In genomic region chr14:89507926-89508460, GRCh38 we compare ENCODE assay signal across 10 cellular contexts.
DNase-seq lines count a peak whose midpoint lies in the region; ATAC-seq, FAIRE-seq and TF ChIP-seq lines count a peak whose summit lies in the region.
"Had no signal": no experiment of that assay in that cellular context is flagged by ENCODE, and none has a peak within 500 bp of the region (broad histone marks: within the 10 kb centered on the region; RNA-seq: fewer than 3 reads in every experiment).

No MANE protein-coding gene starts in this region.

- no peak for TF ChIP-seq RAD21 in HepG2 (CRISPR knock-in tag; IDR thresholded peaks at IDR 0.05)

- BruUV-seq in HepG2 (replicated peaks; lab: Mats Ljungman, UMichigan) = no TSS peak

- H3K27ac ChIP-seq in BLaER1 (no peak overlapping the region), adrenal gland (peak overlapping the region in 3 of 5 donors; percentile 5 to 31 (median 10)), HepG2 (ENCODE audit: extremely low read length, insufficient read depth, low read length) (no peak overlapping the region), coronary artery (no peak overlapping the region)
- H3K27ac ChIP-seq: left ventricle myocardium inferior had no signal

- H3K27me3 ChIP-seq in BLaER1 (no peaks in the 10 kb centered on the region), adrenal gland (no peaks in the 10 kb centered on the region), HepG2 (ENCODE audit: control insufficient read depth in 1 of 2, insufficient read depth in 2 of 2, low read length in 2 of 2) (no peaks in the 10 kb centered on the region)

- TF ChIP-seq EP300 in HepG2 (IDR thresholded peaks at IDR 0.05; ENCODE audit: low read depth in 2 of 2, low read length in 2 of 2) (no peak), HepG2 (CRISPR knock-in tag; IDR thresholded peaks at IDR 0.05; ENCODE audit: borderline replicate concordance) (no peak)

- H3K9me3 ChIP-seq in BLaER1 (peaks cover 19% of the 10 kb centered on the region; the same call in 1 of the 2 replicates), adrenal gland (replicated peaks in 1 of 3) (no peaks in the 10 kb centered on the region), HepG2 (ENCODE audit: low read length) (no peaks in the 10 kb centered on the region)
- H3K9me3 ChIP-seq: left ventricle myocardium inferior had no signal

- peak; percentile 69 for DNase-seq in HS-5 (ENCODE audit: low read depth)
- no peak for DNase-seq in adrenal gland
- no peak for DNase-seq in HepG2 (ENCODE audit: low spot score)
- no peak for DNase-seq in coronary artery (ENCODE audit: low spot score)
- DNase-seq in DMS79 (lab: John Stamatoyannopoulos, UW) = no peak
- no peak for DNase-seq in AG08396 (ENCODE audit: low spot score)
- DNase-seq: left ventricle myocardium inferior, NCI-H2029 had no signal

- H3K4me1 ChIP-seq in BLaER1 (peaks cover 54% of the 10 kb centered on the region), adrenal gland (replicated peaks in 1 of 2) (peaks cover 8 to 23% of the 10 kb centered on the region in 2 donors), HepG2 (ENCODE audit: insufficient read depth, low read length) (peaks cover 26% of the 10 kb centered on the region)

- POLR2A ChIA-PET in HepG2 (lab: Yijun Ruan, JAX) = interaction anchor here (0.7 to 1.2 kb wide), 2 partner anchors 9 to 403 kb away, joined by 3 to 4 read pairs; no protein-coding TSS in a partner anchor

- TF ChIP-seq POLR2A in adrenal gland (IDR thresholded peaks at IDR 0.05) (no peak), HepG2 (IDR thresholded peaks at IDR 0.05; ENCODE audit: insufficient read depth in 1 of 2, low read depth in 2 of 2, low read length in 2 of 2) (no peak)

- H4K20me1 ChIP-seq in BLaER1 (peaks cover 33% of the 10 kb centered on the region), HepG2 (ENCODE audit: insufficient read depth, low read length) (no peaks in the 10 kb centered on the region)

- no peak overlapping the region for H2AFZ ChIP-seq in HepG2 (ENCODE audit: low read length)

- no peak for FAIRE-seq in HepG2 (lab: Jason Lieb, UNC)

- in situ Hi-C loops in HepG2 (cut with HindIII; ENCODE audit: extremely low pct_ligation_motif_present, low pct_unique_long_range_greater_than_20kb) = no loop called here

- intact Hi-C loops in adrenal gland (cut with DNase I) = no loop called here
- intact Hi-C loops in HepG2 (cut with micrococcal nuclease; ENCODE audit: unreplicated experiment) = no loop called here

- H3K4me2 ChIP-seq in BLaER1 (peak overlapping the region; percentile 35), HepG2 (ENCODE audit: low read depth, low read length) (peak overlapping the region; percentile 38; the same call in 1 of the 2 replicates)

- no peaks in the 10 kb centered on the region for H3K79me2 ChIP-seq in HepG2 (ENCODE audit: insufficient read depth, low read length)

- CTCF ChIA-PET in HepG2 (lab: Yijun Ruan, JAX; ENCODE audit: low intra/inter-chr PET ratio, low total read pairs) = no interaction called here

- H3K36me3 ChIP-seq in BLaER1 = peaks cover 24% of the 10 kb centered on the region
- H3K36me3 ChIP-seq in adrenal gland (replicated peaks in 1 of 2) = no peaks in the 10 kb centered on the region
- H3K36me3 ChIP-seq in HepG2 (replicated peaks in 1 of 2; ENCODE audit: control insufficient read depth in 1 of 2, insufficient read depth in 2 of 2, low read length in 2 of 2) = no peaks in the 10 kb centered on the region
- H3K36me3 ChIP-seq: left ventricle myocardium inferior had no signal

- H3K4me3 ChIP-seq in BLaER1 = no peak overlapping the region
- no peak overlapping the region for H3K4me3 ChIP-seq in adrenal gland
- H3K4me3 ChIP-seq in HepG2 (replicated peaks in 1 of 3; ENCODE audit: insufficient read depth in 1 of 3, low read depth in 2 of 3, low read length in 3 of 3) = no peak overlapping the region
- no peak overlapping the region for H3K4me3 ChIP-seq in coronary artery
- H3K4me3 ChIP-seq: left ventricle myocardium inferior had no signal

- no peak for TF ChIP-seq CTCF in adrenal gland (IDR thresholded peaks at IDR 0.05)
- no peak for TF ChIP-seq CTCF in HepG2 (CRISPR knock-in tag; IDR thresholded peaks at IDR 0.05)
- TF ChIP-seq CTCF in coronary artery (IDR thresholded peaks at IDR 0.05) = no peak

- H3K9ac ChIP-seq in BLaER1 (no peak overlapping the region), HepG2 (ENCODE audit: insufficient read depth, low read depth, low read length) (no peak overlapping the region)

- peak; percentile 54 for ATAC-seq in HepG2
- no peak for ATAC-seq in HG03571 (IDR thresholded peaks at IDR 0.05; ENCODE audit: unreplicated experiment)

- whole genome bisulfite sequencing in adrenal gland, 4 donors = 73 to 85% (median 83%) methylated on average over 6 to 7 of the region's 7 CpGs
- 72% methylated on average over 7 of the region's 7 CpGs for WGBS in HepG2 (ENCODE audit: low lambda C conversion rate)

TF ChIP-seq in HepG2, 621 proteins besides CTCF, POLR2A, EP300 and RAD21:
- TF ChIP-seq HMG20A (CRISPR knock-in tag; IDR thresholded peaks at IDR 0.05; ENCODE audit: borderline replicate concordance) = no peak
- no peak for TF ChIP-seq ZBTB25 (CRISPR knock-in tag; IDR thresholded peaks at IDR 0.05)

Comparison
In these comparisons a context has a peak if more than half of its experiments do, and no peak if none do; other contexts are left out.
1. H3K27ac ChIP-seq: peak in adrenal gland (3 of 5); none in BLaER1 (single experiment), HepG2 (single experiment) and coronary artery (0 of 2).